In genomic region chrX:42025861-42026260, GRCh38 we compare ENCODE assay signal across 18 cellular contexts.
DNase-seq lines count a peak whose midpoint lies in the region; ATAC-seq and FAIRE-seq lines count a peak whose summit lies in the region.
"Had no signal": no experiment of that assay in that cellular context is flagged by ENCODE, and none has a peak within 500 bp of the region (broad histone marks: within the 10 kb centered on the region; RNA-seq: fewer than 3 reads in every experiment).

No MANE protein-coding gene starts in this region.

- ATAC-seq in GM21737 (IDR thresholded peaks at IDR 0.05; ENCODE audit: unreplicated experiment) = no peak

- DNase-seq in HT1080 (ENCODE audit: low read depth) (peak; percentile 0), dermis blood vessel endothelial cell (peak; percentile 27), glomerular endothelial cell (ENCODE audit: extremely low read depth, low read depth, low spot score) (peak; percentile 16), frontal cortex (ENCODE audit: low spot score in 2 of 2) (no peak), DMS79 treated with DMSO at 0.1 percent for 48 hours (lab: John Stamatoyannopoulos, UW) (no peak)
- DNase-seq in stimulated activated CD4-positive, alpha-beta T cell treated with anti-CD3 and anti-CD28 coated beads, Interleukin-4, amount 100 ng/mL, for 24 hours = no peak
- DNase-seq: ACHN; BE2C; C1 segment of cervical spinal cord; CD4-positive, CD25-positive, alpha-beta regulatory T cell; CD8-positive, alpha-beta memory T cell; COR-L47; DMS 273 treated with DMSO at 0.1 percent for 48 hours; DMS79; GF-D8; GM23248 had no signal

- FAIRE-seq in frontal cortex (lab: Jason Lieb, UNC) = no peak
- FAIRE-seq: A204.1 had no signal

Comparison
In these comparisons a context has a peak if more than half of its experiments do, and no peak if none do; other contexts are left out.
1. DNase-seq: peak in HT1080 (single experiment), dermis blood vessel endothelial cell (single experiment) and glomerular endothelial cell (single experiment); none in stimulated activated CD4-positive, alpha-beta T cell treated with anti-CD3 and anti-CD28 coated beads, Interleukin-4, amount 100 ng/mL, for 24 hours (single experiment), frontal cortex (0 of 2) and DMS79 treated with DMSO at 0.1 percent for 48 hours (single experiment).